ENCODE assay signal across 1 cellular context in genomic region chr16:89435051-89435450, GRCh38.
TF ChIP-seq lines count a peak whose summit lies in the region.

No MANE protein-coding gene starts in this region.

TF ChIP-seq in HCT116, 20 proteins besides CTCF, POLR2A, EP300 and RAD21 (continued from another document):
- TF ChIP-seq SP1 (IDR thresholded peaks at IDR 0.05; ENCODE audit: low read depth): no peak
- no peak for TF ChIP-seq REST (IDR thresholded peaks at IDR 0.05; ENCODE audit: low read depth)
TF ChIP-seq in HCT116: peak in this region for 0.
